22 cellular contexts compared by ENCODE assay signal in the genomic region with DNA sequence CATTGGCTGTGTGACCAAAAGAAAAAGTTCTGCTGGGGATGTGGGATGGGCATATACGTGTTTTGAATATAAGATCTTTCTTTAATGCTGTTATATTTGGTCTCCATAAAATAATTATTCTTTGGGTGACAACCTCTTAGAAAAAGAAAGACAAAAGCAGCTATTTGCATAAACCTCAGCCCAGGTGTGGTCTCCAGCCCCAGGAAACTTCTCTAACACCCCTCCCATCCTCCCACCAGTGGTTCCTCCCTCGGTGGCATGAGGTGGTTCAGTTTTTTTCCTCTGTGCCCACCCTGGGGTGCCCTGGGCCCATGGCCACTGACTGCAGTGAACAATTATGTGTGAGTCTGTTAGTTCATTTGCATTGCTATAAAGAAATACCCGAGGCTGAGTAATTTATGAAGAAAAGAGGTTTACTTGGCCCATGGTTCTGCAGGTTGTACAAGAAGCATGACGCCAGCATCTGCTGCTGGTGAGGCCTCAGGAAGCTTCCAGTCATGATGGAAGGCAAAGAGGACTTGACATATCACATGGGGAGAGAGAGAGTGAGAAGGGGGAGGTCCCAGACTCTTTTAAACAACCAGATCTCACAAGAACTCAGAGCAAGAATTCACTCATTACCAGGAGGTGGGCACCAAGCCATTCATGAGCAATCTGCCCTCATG.
"Had no signal": no experiment of that assay in that cellular context is flagged by ENCODE, and none has a peak within 500 bp of the region (broad histone marks: within the 10 kb centered on the region; RNA-seq: fewer than 3 reads in every experiment).

No MANE protein-coding gene starts in this region.

- ATAC-seq: activated T-cell treated with anti-CD3 and anti-CD28 coated beads, Interleukin-2, amount 50 U/mL, for 4 hours; natural killer cell had no signal

- H3K4me3 Mint-ChIP-seq: activated naive CD8-positive, alpha-beta T cell treated with anti-CD3 and anti-CD28 coated beads for 36 hours; activated T-cell treated with anti-CD3 and anti-CD28 coated beads, Interleukin-2, amount 50 U/mL, for 4 hours; mesothelial cell of epicardium; natural killer cell had no signal

- H3K9me3 Mint-ChIP-seq: activated T-cell treated with anti-CD3 and anti-CD28 coated beads, Interleukin-2, amount 50 U/mL, for 4 hours; activated T-helper 2 cell treated with anti-CD3 and anti-CD28 coated beads, Interferon-gamma antibody, Interleukin-2, Interleukin-4, amounts not matched to agents 10 μg/mL and 5 μg/mL and 100 μg/mL, durations not matched to agents 14 hours and 24 hours and 36 hours; mesothelial cell of epicardium; natural killer cell had no signal

- H3K4me3 ChIP-seq: esophagus muscularis mucosa, left ventricle myocardium inferior, spleen, thoracic aorta, upper lobe of left lung had no signal

- H3K27me3 Mint-ChIP-seq: activated naive CD8-positive, alpha-beta T cell treated with anti-CD3 and anti-CD28 coated beads for 36 hours; progenitor cell of endocrine pancreas had no signal

- H3K27me3 ChIP-seq: esophagus muscularis mucosa, spleen, upper lobe of left lung had no signal

- H3K36me3 ChIP-seq: esophagus muscularis mucosa, left ventricle myocardium inferior, thoracic aorta had no signal

- H3K36me3 Mint-ChIP-seq: natural killer cell had no signal

- H3K9me3 ChIP-seq: esophagus muscularis mucosa, left ventricle myocardium inferior, spleen, thoracic aorta, upper lobe of left lung had no signal

- DNase-seq: activated CD8-positive, alpha-beta memory T cell treated with anti-CD3 and anti-CD28 coated beads for 24 hours; activated CD8-positive, alpha-beta memory T cell treated with anti-CD3 and anti-CD28 coated beads, Interleukin-2, amount 50 U/mL, for 48 hours; activated naive CD4-positive, alpha-beta T cell treated with Interleukin-2 at 50 U/mL for 16 hours; activated naive CD8-positive, alpha-beta T cell treated with anti-CD3 and anti-CD28 coated beads for 36 hours; activated T-cell treated with anti-CD3 and anti-CD28 coated beads, Interleukin-2, amount 50 U/mL, for 4 hours; central memory CD4-positive, alpha-beta T cell; dermis blood vessel endothelial cell; effector memory CD4-positive, alpha-beta T cell; hypothalamus; left ventricle myocardium inferior; mammary epithelial cell; natural killer cell; spleen; stimulated activated CD4-positive, alpha-beta T cell treated with anti-CD3 and anti-CD28 coated beads, Interleukin-4, amount 100 ng/mL, for 1 hour; stimulated activated naive CD4-positive, alpha-beta T cell treated with Interleukin-2 at 50 U/mL for 16 hours; T-helper 9 cell; upper lobe of left lung had no signal

- H3K27ac ChIP-seq: esophagus muscularis mucosa, left ventricle myocardium inferior, spleen, thoracic aorta, upper lobe of left lung had no signal

- H3K27ac Mint-ChIP-seq: activated naive CD8-positive, alpha-beta T cell treated with anti-CD3 and anti-CD28 coated beads for 36 hours; activated T-helper 2 cell treated with anti-CD3 and anti-CD28 coated beads, Interferon-gamma antibody, Interleukin-2, Interleukin-4, amounts not matched to agents 10 μg/mL and 5 μg/mL and 100 μg/mL, durations not matched to agents 14 hours and 24 hours and 36 hours; mesothelial cell of epicardium; natural killer cell; progenitor cell of endocrine pancreas had no signal
